ENCODE assay signal across 26 cellular contexts in genomic region chr15:64004059-64004458, GRCh38. TPM values are rescaled to one million over a fixed set of nuclear protein-coding genes. Genes with fewer than 3 reads are reported as not detected.
DNase-seq lines count a peak whose midpoint lies in the region; ATAC-seq and TF ChIP-seq lines count a peak whose summit lies in the region.
"Had no signal": no experiment of that assay in that cellular context is flagged by ENCODE, and none has a peak within 500 bp of the region (broad histone marks: within the 10 kb centered on the region; RNA-seq: fewer than 3 reads in every experiment).

No MANE protein-coding gene starts in this region.

- H3K4me3 ChIP-seq in PC-3 (ENCODE audit: low read length) (no peak overlapping the region), stomach (no peak overlapping the region)
- H3K4me3 ChIP-seq: cardiac muscle cell, lower lobe of right lung, tibial artery had no signal

- H3K79me2 ChIP-seq in PC-3 (ENCODE audit: low read length): no peaks in the 10 kb centered on the region

- CTCF ChIA-PET in PC-3 (lab: Charles Lee): interaction anchor here (0.8 kb wide), 1 partner anchor 53 kb away, joined by 5 read pairs; no protein-coding TSS in a partner anchor
- CTCF ChIA-PET in activated CD8-positive, alpha-beta T cell treated with anti-CD3 and anti-CD28 coated beads, Interleukin-2, amount 10 ng/mL, durations not matched to agents 7 days and 5 days (lab: Charles Lee): interaction anchor here (1.1 to 3.1 kb wide), 3 partner anchors 42 to 65 kb away, joined by 3 to 12 read pairs (median 4); partner anchors contain the start of gene DAPK2

- no peaks in the 10 kb centered on the region for H3F3A ChIP-seq in PC-3 (ENCODE audit: low read length, unreplicated experiment)

- no peaks in the 10 kb centered on the region for H3K9me3 ChIP-seq in PC-3 (ENCODE audit: low read length)
- H3K9me3 ChIP-seq in stomach: no peaks in the 10 kb centered on the region
- H3K9me3 ChIP-seq: lower lobe of right lung, SK-N-SH, tibial artery had no signal

- WGBS in stomach, 5 donors: 66 to 82% (median 72%) methylated on average over 2 of the region's 2 CpGs

- peaks cover 50% of the 10 kb centered on the region for H3K4me1 Mint-ChIP-seq in activated CD4-positive, alpha-beta T cell treated with anti-CD3 and anti-CD28 coated beads, Interleukin-2, amount 10 ng/mL, durations not matched to agents 24 days and 14 days
- H3K4me1 Mint-ChIP-seq in immature natural killer cell: peaks cover 1 to 20% of the 10 kb centered on the region in 2 donors
- H3K4me1 Mint-ChIP-seq in activated CD8-positive, alpha-beta T cell treated with anti-CD3 and anti-CD28 coated beads, Interleukin-2, amount 10 ng/mL, durations not matched to agents 7 days and 5 days (ENCODE audit: low read depth): peaks cover 19% of the 10 kb centered on the region

- no peak for TF ChIP-seq POLR2A in stomach (IDR thresholded peaks at IDR 0.05)

- H3K4me1 ChIP-seq in PC-3 (ENCODE audit: insufficient read depth, low read length) (peaks cover 18% of the 10 kb centered on the region), stomach (peaks cover 13 to 62% (median 20%) of the 10 kb centered on the region in 4 donors)

- no peaks in the 10 kb centered on the region for H3K27me3 ChIP-seq in PC-3 (ENCODE audit: low read length)
- H3K27me3 ChIP-seq in stomach: no peaks in the 10 kb centered on the region
- H3K27me3 ChIP-seq: cardiac muscle cell had no signal

- H3K4me2 ChIP-seq in PC-3 (ENCODE audit: low read length): peak overlapping the region; percentile 15; the same call in 1 of the 2 replicates
- H3K4me2 ChIP-seq: SK-N-SH had no signal

- peak overlapping the region; percentile 59 for H3K27ac Mint-ChIP-seq in activated CD4-positive, alpha-beta T cell treated with anti-CD3 and anti-CD28 coated beads, Interleukin-2, amount 10 ng/mL, durations not matched to agents 24 days and 14 days
- H3K27ac Mint-ChIP-seq in immature natural killer cell: peak overlapping the region in 4 of 6 donors; percentile 37 to 76 (median 72)
- H3K27ac Mint-ChIP-seq in activated CD8-positive, alpha-beta T cell treated with anti-CD3 and anti-CD28 coated beads, Interleukin-2, amount 10 ng/mL, durations not matched to agents 7 days and 5 days: no peak overlapping the region
- H3K27ac Mint-ChIP-seq: activated B cell treated with CpG ODN at 0.5 μM for 24 hours; activated CD4-positive, alpha-beta memory T cell treated with anti-CD3 and anti-CD28 coated beads, Interleukin-2, amount 10 ng/mL, durations not matched to agents 7 days and 5 days; activated naive CD4-positive, alpha-beta T cell treated with anti-CD3 and anti-CD28 coated beads for 36 hours; B cell had no signal

- intact Hi-C loops in activated CD4-positive, alpha-beta T cell treated with anti-CD3 and anti-CD28 coated beads, Interleukin-2, amount 10 ng/mL, durations not matched to agents 24 days and 14 days (cut with micrococcal nuclease): no loop called here
- intact Hi-C loops in PC-3 (cut with micrococcal nuclease): no loop called here
- intact Hi-C loops in stomach (cut with DNase I; ENCODE audit: low total_unique reads): no loop called here

- no peak for TF ChIP-seq EP300 in stomach (IDR thresholded peaks at IDR 0.05)

- no peak overlapping the region for H3K4me3 Mint-ChIP-seq in activated CD4-positive, alpha-beta T cell treated with anti-CD3 and anti-CD28 coated beads, Interleukin-2, amount 10 ng/mL, durations not matched to agents 24 days and 14 days
- no peak overlapping the region for H3K4me3 Mint-ChIP-seq in immature natural killer cell
- no peak overlapping the region for H3K4me3 Mint-ChIP-seq in activated CD8-positive, alpha-beta T cell treated with anti-CD3 and anti-CD28 coated beads, Interleukin-2, amount 10 ng/mL, durations not matched to agents 7 days and 5 days
- H3K4me3 Mint-ChIP-seq: activated B cell treated with CpG ODN at 0.5 μM for 24 hours; activated CD4-positive, alpha-beta memory T cell treated with anti-CD3 and anti-CD28 coated beads, Interleukin-2, amount 10 ng/mL, durations not matched to agents 7 days and 5 days; activated naive CD4-positive, alpha-beta T cell treated with anti-CD3 and anti-CD28 coated beads for 36 hours; B cell had no signal

- H3K36me3 ChIP-seq in PC-3 (ENCODE audit: low read depth, low read length) (no peaks in the 10 kb centered on the region), stomach (no peaks in the 10 kb centered on the region)
- H3K36me3 ChIP-seq: cardiac muscle cell, lower lobe of right lung, tibial artery had no signal

- no peaks in the 10 kb centered on the region for H3K9me2 ChIP-seq in PC-3 (replicated peaks; ENCODE audit: low read length)
- H3K9me2 ChIP-seq: SK-N-SH had no signal

- H3K27me3 Mint-ChIP-seq in activated CD4-positive, alpha-beta T cell treated with anti-CD3 and anti-CD28 coated beads, Interleukin-2, amount 10 ng/mL, durations not matched to agents 24 days and 14 days: peaks cover 2% of the 10 kb centered on the region
- H3K27me3 Mint-ChIP-seq in immature natural killer cell (ENCODE audit: low read depth in 3 of 3): peaks cover 0 to 7% (median 0%) of the 10 kb centered on the region in 3 donors
- peaks cover 13% of the 10 kb centered on the region for H3K27me3 Mint-ChIP-seq in activated CD8-positive, alpha-beta T cell treated with anti-CD3 and anti-CD28 coated beads, Interleukin-2, amount 10 ng/mL, durations not matched to agents 7 days and 5 days (ENCODE audit: low read depth)
- H3K27me3 Mint-ChIP-seq: activated B cell treated with CpG ODN at 0.5 μM for 24 hours, B cell had no signal

- H3K36me3 Mint-ChIP-seq in activated CD4-positive, alpha-beta T cell treated with anti-CD3 and anti-CD28 coated beads, Interleukin-2, amount 10 ng/mL, durations not matched to agents 24 days and 14 days (ENCODE audit: low read depth): no peaks in the 10 kb centered on the region
- H3K36me3 Mint-ChIP-seq in immature natural killer cell: peaks cover 0 to 3% (median 0%) of the 10 kb centered on the region in 3 donors
- no peaks in the 10 kb centered on the region for H3K36me3 Mint-ChIP-seq in activated CD8-positive, alpha-beta T cell treated with anti-CD3 and anti-CD28 coated beads, Interleukin-2, amount 10 ng/mL, durations not matched to agents 7 days and 5 days (ENCODE audit: low read depth)

- BruUV-seq in PC-3 (replicated peaks; lab: Mats Ljungman, UMichigan): no TSS peak

- ATAC-seq in PC-3: no peak
- ATAC-seq in GM18873 (IDR thresholded peaks at IDR 0.05; ENCODE audit: low FRiP score, unreplicated experiment): no peak
- no peak for ATAC-seq in HG02678 (IDR thresholded peaks at IDR 0.05; ENCODE audit: unreplicated experiment)
- no peak for ATAC-seq in activated CD8-positive, alpha-beta T cell treated with anti-CD3 and anti-CD28 coated beads, Interleukin-2, amount 10 ng/mL, durations not matched to agents 7 days and 5 days
- ATAC-seq: stimulated activated naive CD8-positive, alpha-beta T cell treated with anti-CD3 and anti-CD28 coated beads, Interleukin-15, Interleukin-2, amounts not matched to agents 100 U/mL and 50 U/mL, for 24 hours had no signal

- no peaks in the 10 kb centered on the region for H4K20me1 ChIP-seq in PC-3 (ENCODE audit: low read length)

- H2AFZ ChIP-seq in PC-3 (ENCODE audit: low read length): no peak overlapping the region

- no peak overlapping the region for H3K9ac ChIP-seq in PC-3 (ENCODE audit: low read length)
- H3K9ac ChIP-seq: SK-N-SH had no signal

- TF ChIP-seq CTCF in PC-3 (conservative IDR thresholded peaks at IDR 0.05; ENCODE audit: low read depth, low read length) (no peak), stomach (IDR thresholded peaks at IDR 0.05) (no peak)

- H3K9me3 Mint-ChIP-seq in activated CD4-positive, alpha-beta T cell treated with anti-CD3 and anti-CD28 coated beads, Interleukin-2, amount 10 ng/mL, durations not matched to agents 24 days and 14 days: no peaks in the 10 kb centered on the region
- no peaks in the 10 kb centered on the region for H3K9me3 Mint-ChIP-seq in immature natural killer cell
- H3K9me3 Mint-ChIP-seq in activated CD8-positive, alpha-beta T cell treated with anti-CD3 and anti-CD28 coated beads, Interleukin-2, amount 10 ng/mL, durations not matched to agents 7 days and 5 days (ENCODE audit: insufficient read depth): no peaks in the 10 kb centered on the region
- H3K9me3 Mint-ChIP-seq: activated B cell treated with CpG ODN at 0.5 μM for 24 hours; activated CD4-positive, alpha-beta memory T cell treated with anti-CD3 and anti-CD28 coated beads, Interleukin-2, amount 10 ng/mL, durations not matched to agents 7 days and 5 days; activated naive CD4-positive, alpha-beta T cell treated with anti-CD3 and anti-CD28 coated beads for 36 hours had no signal

- DNase-seq in activated CD4-positive, alpha-beta T cell treated with anti-CD3 and anti-CD28 coated beads, Interleukin-2, amount 10 ng/mL, durations not matched to agents 24 days and 14 days: no peak
- DNase-seq in activated CD4-positive, alpha-beta T cell treated with anti-CD3 and anti-CD28 coated beads, Interleukin-2, amount 50 U/mL, for 4 hours: no peak
- DNase-seq in PC-3 (no peak), immature natural killer cell (no peak), stomach (no peak)
- no peak for DNase-seq in activated CD8-positive, alpha-beta T cell treated with anti-CD3 and anti-CD28 coated beads, Interleukin-2, amount 10 ng/mL, durations not matched to agents 7 days and 5 days
- DNase-seq: activated B cell treated with CpG ODN at 0.5 μM for 24 hours; activated CD4-positive, alpha-beta memory T cell treated with anti-CD3 and anti-CD28 coated beads, Interleukin-2, amount 10 ng/mL, durations not matched to agents 7 days and 5 days; activated naive CD4-positive, alpha-beta T cell treated with anti-CD3 and anti-CD28 coated beads for 36 hours; activated T-cell treated with anti-CD3 and anti-CD28 coated beads, Interleukin-2, amount 50 U/mL, for 1 hour; amygdala; dermis blood vessel endothelial cell; hippocampal formation; IMR-90; lower lobe of right lung; MM.1S; NCI-H1436; NCI-H524 treated with DMSO at 0.1 percent for 48 hours; SK-N-SH; stimulated activated CD4-positive, alpha-beta T cell treated with anti-CD3 and anti-CD28 coated beads, Interleukin-2, amount 100 ng/mL, for 48 hours; stimulated activated naive CD8-positive, alpha-beta T cell treated with anti-CD3 and anti-CD28 coated beads, Interleukin-15, Interleukin-2, amounts not matched to agents 100 U/mL and 50 U/mL, for 24 hours; tibial artery had no signal

- POLR2A ChIA-PET in PC-3 (lab: Charles Lee; ENCODE audit: unreplicated experiment): no interaction called here
- POLR2A ChIA-PET in activated CD8-positive, alpha-beta T cell treated with anti-CD3 and anti-CD28 coated beads, Interleukin-2, amount 10 ng/mL, durations not matched to agents 7 days and 5 days (lab: Charles Lee): interaction anchor here (0.6 kb wide), 1 partner anchor 159 kb away, joined by 3 read pairs; no protein-coding TSS in a partner anchor

- no peak overlapping the region for H3K27ac ChIP-seq in PC-3 (ENCODE audit: low read length)
- H3K27ac ChIP-seq in stomach: peak overlapping the region in 4 of 5 donors; percentile 11 to 57 (median 48)
- H3K27ac ChIP-seq: cardiac muscle cell, lower lobe of right lung, tibial artery had no signal

RNA-seq across cellular contexts. Expression of gene DAPK2, which starts 42.2 kb away (rescaled TPM):
- 3.7 and 4.3 TPM in 2 replicates for total RNA-seq in activated CD4-positive, alpha-beta T cell treated with anti-CD3 and anti-CD28 coated beads, Interleukin-2, amount 10 ng/mL, durations not matched to agents 24 days and 14 days
- total RNA-seq in PC-3 (2014; rRNA removed) (1.4 and 5.2 TPM in 2 replicates), stomach (100 to 1,000 TPM in 1 of 5 donors, 10 to 100 TPM in 3, 1 to 10 TPM in 1; 9.0 to 178 (median 16.8) TPM)
- polyA plus RNA-seq in immature natural killer cell (1 to 10 TPM; 4.5 to 7.3 (median 5.1) TPM), stomach (10 to 100 TPM in 1 of 3 donors, 1 to 10 TPM in 2; 5.2 to 29.3 (median 5.3) TPM)
- 1 to 10 TPM; 1.3 to 1.5 TPM for total RNA-seq in activated CD8-positive, alpha-beta T cell treated with anti-CD3 and anti-CD28 coated beads, Interleukin-2, amount 10 ng/mL, durations not matched to agents 7 days and 5 days
